Comparison of ENCODE assay signal across 26 cellular contexts in genomic region chr10:107618461-107619093, GRCh38.
DNase-seq lines count a peak whose midpoint lies in the region; ATAC-seq and TF ChIP-seq lines count a peak whose summit lies in the region.
"Had no signal": no experiment of that assay in that cellular context is flagged by ENCODE, and none has a peak within 500 bp of the region (broad histone marks: within the 10 kb centered on the region; RNA-seq: fewer than 3 reads in every experiment).

No MANE protein-coding gene starts in this region.

- H3K27me3 ChIP-seq in ACC112 (ENCODE audit: insufficient read depth, low read length) (no peaks in the 10 kb centered on the region), SJSA1 (replicated peaks) (no peaks in the 10 kb centered on the region)
- H3K27me3 ChIP-seq: BLaER1 treated with 17β-estradiol and CSF1 and Interleukin-3, amounts not matched to agents 10 nM and 100 nM; heart right ventricle had no signal

- CTCF ChIA-PET in activated CD4-positive, alpha-beta memory T cell treated with anti-CD3 and anti-CD28 coated beads for 36 hours (lab: Charles Lee): no interaction called here

- H3K9me3 ChIP-seq in SJSA1 (replicated peaks): no peaks in the 10 kb centered on the region
- H3K9me3 ChIP-seq: BLaER1 treated with 17β-estradiol and CSF1 and Interleukin-3, amounts not matched to agents 10 nM and 100 nM; heart right ventricle; lower lobe of right lung had no signal

- H3K4me3 ChIP-seq in ACC112 (ENCODE audit: low read depth, low read length) (no peak overlapping the region), SJSA1 (no peak overlapping the region), fibroblast of pulmonary artery (replicated peaks; ENCODE audit: low read depth, low read length) (no peak overlapping the region)
- H3K4me3 ChIP-seq: BLaER1 treated with 17β-estradiol and CSF1 and Interleukin-3, amounts not matched to agents 10 nM and 100 nM; heart right ventricle; lower lobe of right lung had no signal

- H3K79me2 ChIP-seq in ACC112 (ENCODE audit: control insufficient read depth, insufficient read depth, low read length, unreplicated experiment): no peaks in the 10 kb centered on the region

- H3K27ac Mint-ChIP-seq in stimulated activated effector memory CD8-positive, alpha-beta T cell treated with anti-CD3 and anti-CD28 coated beads, Interleukin-12 subunit alpha, Interleukin-12 subunit beta, amount 100 ng/mL, for 72 hours: no peak overlapping the region
- H3K27ac Mint-ChIP-seq in activated CD4-positive, alpha-beta memory T cell treated with anti-CD3 and anti-CD28 coated beads for 36 hours: no peak overlapping the region
- H3K27ac Mint-ChIP-seq: activated naive CD8-positive, alpha-beta T cell treated with anti-CD3 and anti-CD28 coated beads, Interleukin-2, amount 50 U/mL, for 24 hours; brain; nephron progenitor cell had no signal

- DNase-seq in SJSA1 (ENCODE audit: low read depth in 1 of 2, low spot score in 2 of 2) (peak in 1 of 2 experiments; percentile 43), fibroblast of pulmonary artery (ENCODE audit: low read depth) (peak; percentile 27), kidney glomerular epithelial cell (lab: John Stamatoyannopoulos, UW) (no peak)
- no peak for DNase-seq in stimulated activated effector memory CD8-positive, alpha-beta T cell treated with anti-CD3 and anti-CD28 coated beads, Interleukin-12 subunit alpha, Interleukin-12 subunit beta, amount 100 ng/mL, for 72 hours (ENCODE audit: low spot score in 2 of 2)
- no peak for DNase-seq in activated CD4-positive, alpha-beta memory T cell treated with anti-CD3 and anti-CD28 coated beads for 36 hours
- DNase-seq in stimulated activated CD4-positive, alpha-beta T cell treated with anti-CD3 and anti-CD28 coated beads, Interleukin-12 subunit alpha, Interleukin-12 subunit beta, amount 100 ng/mL, for 4 hours: no peak
- DNase-seq: activated CD4-positive, alpha-beta T cell treated with anti-CD3 and anti-CD28 coated beads for 48 hours; activated gamma-delta T cell treated with Interleukin-2 at 50 U/mL for 16 hours; activated naive CD8-positive, alpha-beta T cell treated with anti-CD3 and anti-CD28 coated beads, Interleukin-2, amount 50 U/mL, for 24 hours; activated T-cell treated with anti-CD3 and anti-CD28 coated beads, Interleukin-2, amount 50 U/mL, for 4 hours; COR-L47; DMS79 treated with DMSO at 0.1 percent for 48 hours; foreskin melanocyte; heart right ventricle; IMR-90; lower lobe of right lung; NCI-H1092 treated with DMSO at 0.1 percent for 48 hours; NCI-H2029; NCI-H446; nephron progenitor cell; retina; stimulated activated CD4-positive, alpha-beta T cell treated with anti-CD3 and anti-CD28 coated beads, Interleukin-2, amount 100 ng/mL, for 48 hours had no signal

- no peak overlapping the region for H2AFZ ChIP-seq in ACC112 (ENCODE audit: low read length, unreplicated experiment)

- H3K27ac ChIP-seq in ACC112 (ENCODE audit: low read depth, low read length) (0 out of 2 replicates have a peak overlapping the region, but pooled peaks have one; percentile 1), SJSA1 (peak overlapping the region; percentile 71)
- H3K27ac ChIP-seq: BLaER1 treated with 17β-estradiol and CSF1 and Interleukin-3, amounts not matched to agents 10 nM and 100 nM; heart right ventricle; lower lobe of right lung had no signal

- no peaks in the 10 kb centered on the region for H3K36me3 Mint-ChIP-seq in stimulated activated effector memory CD8-positive, alpha-beta T cell treated with anti-CD3 and anti-CD28 coated beads, Interleukin-12 subunit alpha, Interleukin-12 subunit beta, amount 100 ng/mL, for 72 hours
- no peaks in the 10 kb centered on the region for H3K36me3 Mint-ChIP-seq in activated CD4-positive, alpha-beta memory T cell treated with anti-CD3 and anti-CD28 coated beads for 36 hours
- H3K36me3 Mint-ChIP-seq: brain had no signal

- H3K9me3 Mint-ChIP-seq in stimulated activated effector memory CD8-positive, alpha-beta T cell treated with anti-CD3 and anti-CD28 coated beads, Interleukin-12 subunit alpha, Interleukin-12 subunit beta, amount 100 ng/mL, for 72 hours: peaks cover 15% of the 10 kb centered on the region
- H3K9me3 Mint-ChIP-seq in activated CD4-positive, alpha-beta memory T cell treated with anti-CD3 and anti-CD28 coated beads for 36 hours: peaks cover 20% of the 10 kb centered on the region
- H3K9me3 Mint-ChIP-seq: brain, nephron progenitor cell had no signal

- TF ChIP-seq CTCF in fibroblast of pulmonary artery (IDR thresholded peaks at IDR 0.05; ENCODE audit: low read length, missing control alignments): no peak

- ATAC-seq in GM18868 (IDR thresholded peaks at IDR 0.05; ENCODE audit: unreplicated experiment): peak; percentile 50
- no peak for ATAC-seq in stimulated activated effector memory CD8-positive, alpha-beta T cell treated with anti-CD3 and anti-CD28 coated beads, Interleukin-12 subunit alpha, Interleukin-12 subunit beta, amount 100 ng/mL, for 72 hours
- ATAC-seq: activated naive CD8-positive, alpha-beta T cell treated with anti-CD3 and anti-CD28 coated beads, Interleukin-2, amount 50 U/mL, for 24 hours; activated T-cell treated with anti-CD3 and anti-CD28 coated beads, Interleukin-2, amount 50 U/mL, for 4 hours; heart right ventricle; lower lobe of right lung had no signal

- H3K4me3 Mint-ChIP-seq in stimulated activated effector memory CD8-positive, alpha-beta T cell treated with anti-CD3 and anti-CD28 coated beads, Interleukin-12 subunit alpha, Interleukin-12 subunit beta, amount 100 ng/mL, for 72 hours: no peak overlapping the region
- no peak overlapping the region for H3K4me3 Mint-ChIP-seq in activated CD4-positive, alpha-beta memory T cell treated with anti-CD3 and anti-CD28 coated beads for 36 hours
- H3K4me3 Mint-ChIP-seq: activated naive CD8-positive, alpha-beta T cell treated with anti-CD3 and anti-CD28 coated beads, Interleukin-2, amount 50 U/mL, for 24 hours; activated T-cell treated with anti-CD3 and anti-CD28 coated beads, Interleukin-2, amount 50 U/mL, for 4 hours; brain; nephron progenitor cell had no signal

- intact Hi-C loops in activated CD4-positive, alpha-beta memory T cell treated with anti-CD3 and anti-CD28 coated beads for 36 hours (cut with micrococcal nuclease): no loop called here

- H3K4me1 Mint-ChIP-seq in stimulated activated effector memory CD8-positive, alpha-beta T cell treated with anti-CD3 and anti-CD28 coated beads, Interleukin-12 subunit alpha, Interleukin-12 subunit beta, amount 100 ng/mL, for 72 hours: no peaks in the 10 kb centered on the region
- no peaks in the 10 kb centered on the region for H3K4me1 Mint-ChIP-seq in activated CD4-positive, alpha-beta memory T cell treated with anti-CD3 and anti-CD28 coated beads for 36 hours (ENCODE audit: low read depth)
- H3K4me1 Mint-ChIP-seq: activated naive CD8-positive, alpha-beta T cell treated with anti-CD3 and anti-CD28 coated beads, Interleukin-2, amount 50 U/mL, for 24 hours; brain; nephron progenitor cell had no signal

- no peaks in the 10 kb centered on the region for H3K36me3 ChIP-seq in ACC112 (ENCODE audit: insufficient read depth, low read length)
- no peaks in the 10 kb centered on the region for H3K36me3 ChIP-seq in SJSA1
- H3K36me3 ChIP-seq: BLaER1 treated with 17β-estradiol and CSF1 and Interleukin-3, amounts not matched to agents 10 nM and 100 nM; heart right ventricle; lower lobe of right lung had no signal

- no peaks in the 10 kb centered on the region for H3K27me3 Mint-ChIP-seq in activated CD4-positive, alpha-beta memory T cell treated with anti-CD3 and anti-CD28 coated beads for 36 hours
- H3K27me3 Mint-ChIP-seq: activated naive CD8-positive, alpha-beta T cell treated with anti-CD3 and anti-CD28 coated beads, Interleukin-2, amount 50 U/mL, for 24 hours; brain had no signal

- H3K4me1 ChIP-seq in ACC112 (ENCODE audit: control insufficient read depth, insufficient read depth, low read length, unreplicated experiment) (peaks cover 18% of the 10 kb centered on the region), SJSA1 (replicated peaks) (peaks cover 36% of the 10 kb centered on the region)
- H3K4me1 ChIP-seq: BLaER1 treated with 17β-estradiol and CSF1 and Interleukin-3, amounts not matched to agents 10 nM and 100 nM; lower lobe of right lung had no signal

- POLR2A ChIA-PET in activated CD4-positive, alpha-beta memory T cell treated with anti-CD3 and anti-CD28 coated beads for 36 hours (lab: Charles Lee): no interaction called here
